ENCODE assay signal across 2 cellular contexts in genomic region chr6:116495161-116495560, GRCh38.
TF ChIP-seq lines count a peak whose summit lies in the region.

No MANE protein-coding gene starts in this region.

TF ChIP-seq in HEK293, 187 proteins besides CTCF, POLR2A, EP300 and RAD21:
- TF ChIP-seq ZNF146 (tag by site-specific recombination; IDR thresholded peaks at IDR 0.05) = peak; percentile 53; the same call in 1 of the 2 replicates

TF ChIP-seq in K562, 482 proteins besides CTCF, POLR2A, EP300 and RAD21:
- peak; percentile 63 for TF ChIP-seq ZNF146 (CRISPR knock-in tag; IDR thresholded peaks at IDR 0.05; ENCODE audit: unreplicated experiment)
